Comparison of ENCODE assay signal across 18 cellular contexts in genomic region chr15:39095218-39095879, GRCh38.
DNase-seq lines count a peak whose midpoint lies in the region; ATAC-seq and TF ChIP-seq lines count a peak whose summit lies in the region.
"Had no signal": no experiment of that assay in that cellular context is flagged by ENCODE, and none has a peak within 500 bp of the region (broad histone marks: within the 10 kb centered on the region; RNA-seq: fewer than 3 reads in every experiment).

No MANE protein-coding gene starts in this region.

- TF ChIP-seq CTCF in endodermal cell (conservative IDR thresholded peaks at IDR 0.05) (no peak), mesothelial cell of epicardium (IDR thresholded peaks at IDR 0.05; ENCODE audit: unreplicated experiment) (no peak)

- DNase-seq in NCI-H146 (lab: John Stamatoyannopoulos, UW) = peak; percentile 0
- DNase-seq in NCI-H146 treated with DMSO at 0.1 percent for 48 hours (lab: John Stamatoyannopoulos, UW; ENCODE audit: unreplicated experiment) = no peak
- peak; percentile 65 for DNase-seq in endodermal cell
- no peak for DNase-seq in mesothelial cell of epicardium (ENCODE audit: low spot score in 2 of 2, unreplicated experiment in 2 of 2)
- no peak for DNase-seq in caudate nucleus (lab: John Stamatoyannopoulos, UW)
- DNase-seq: 8988T; activated CD8-positive, alpha-beta memory T cell treated with anti-CD3 and anti-CD28 coated beads for 24 hours; C1 segment of cervical spinal cord; DMS79; glutamatergic neuron; stimulated activated CD4-positive, alpha-beta T cell treated with anti-CD3 and anti-CD28 coated beads, Interleukin-2, amount 100 ng/mL, for 24 hours; T-cell had no signal

- H3K4me3 ChIP-seq in endodermal cell (ENCODE audit: low read length) = no peak overlapping the region
- H3K4me3 ChIP-seq in stomach smooth muscle (ENCODE audit: low read length in 2 of 2) = no peak overlapping the region
- H3K4me3 ChIP-seq: thoracic aorta had no signal

- H3K4me1 ChIP-seq in endodermal cell (ENCODE audit: control insufficient read depth, insufficient read depth, low read length) (peaks cover 12% of the 10 kb centered on the region), stomach smooth muscle (ENCODE audit: control insufficient read depth, insufficient read depth, low read length) (peaks cover 11% of the 10 kb centered on the region)

- no peaks in the 10 kb centered on the region for H3K36me3 Mint-ChIP-seq in endodermal cell (ENCODE audit: low read depth)
- H3K36me3 Mint-ChIP-seq in mesothelial cell of epicardium = no peaks in the 10 kb centered on the region
- H3K36me3 Mint-ChIP-seq: T-cell had no signal

- H3K27me3 ChIP-seq in endodermal cell (ENCODE audit: control insufficient read depth, insufficient read depth, low read length, poor library complexity, severe bottlenecking) (no peaks in the 10 kb centered on the region), stomach smooth muscle (ENCODE audit: control insufficient read depth in 1 of 2, insufficient read depth in 2 of 2, low read length in 2 of 2) (no peaks in the 10 kb centered on the region)

- H3K4me3 Mint-ChIP-seq in endodermal cell (peak overlapping the region; percentile 16), mesothelial cell of epicardium (no peak overlapping the region)
- H3K4me3 Mint-ChIP-seq: activated T-helper 17 cell treated with anti-CD3 and anti-CD28 coated beads, Interleukin-2, amount 50 U/mL, for 72 hours; T-cell had no signal

- ATAC-seq in GM21825 (IDR thresholded peaks at IDR 0.05; ENCODE audit: unreplicated experiment) = no peak
- no peak for ATAC-seq in HG03439 (IDR thresholded peaks at IDR 0.05; ENCODE audit: unreplicated experiment)
- ATAC-seq: activated T-helper 17 cell treated with anti-CD3 and anti-CD28 coated beads, Interleukin-2, amount 50 U/mL, for 72 hours; T-cell had no signal

- H3K27ac Mint-ChIP-seq in endodermal cell (peak overlapping the region; percentile 87), mesothelial cell of epicardium (peak overlapping the region; percentile 90)
- H3K27ac Mint-ChIP-seq: activated T-helper 17 cell treated with anti-CD3 and anti-CD28 coated beads, Interleukin-2, amount 50 U/mL, for 72 hours; T-cell had no signal

- 58 to 62% methylated on average over 5 to 8 of the region's 8 CpGs for WGBS in endodermal cell (ENCODE audit: insufficient coverage in 1 of 2, insufficient read length in 1 of 2), 2 experiments

- H3K4me1 Mint-ChIP-seq in endodermal cell (peaks cover 27% of the 10 kb centered on the region), mesothelial cell of epicardium (peaks cover 39% of the 10 kb centered on the region)
- H3K4me1 Mint-ChIP-seq: activated T-helper 17 cell treated with anti-CD3 and anti-CD28 coated beads, Interleukin-2, amount 50 U/mL, for 72 hours; T-cell had no signal

- H3K36me3 ChIP-seq in endodermal cell (ENCODE audit: control insufficient read depth, insufficient read depth, low read length) = no peaks in the 10 kb centered on the region
- no peaks in the 10 kb centered on the region for H3K36me3 ChIP-seq in stomach smooth muscle (ENCODE audit: control insufficient read depth in 2 of 2, insufficient read depth in 2 of 2, low read length in 2 of 2)
- H3K36me3 ChIP-seq: thoracic aorta had no signal

- H3K27ac ChIP-seq in endodermal cell (ENCODE audit: low read depth, low read length) (no peak overlapping the region), stomach smooth muscle (ENCODE audit: low read length) (peak overlapping the region; percentile 42), caudate nucleus (ENCODE audit: low read depth, low read length) (no peak overlapping the region)
- H3K27ac ChIP-seq: RWPE1, thoracic aorta had no signal

- H3K27me3 Mint-ChIP-seq in endodermal cell (ENCODE audit: insufficient read depth) (peaks cover 4% of the 10 kb centered on the region), mesothelial cell of epicardium (ENCODE audit: low read depth) (no peaks in the 10 kb centered on the region)

- no peak overlapping the region for H3K9ac ChIP-seq in endodermal cell (ENCODE audit: extremely low read depth, low read length, poor library complexity, severe bottlenecking)
- no peak overlapping the region for H3K9ac ChIP-seq in stomach smooth muscle (ENCODE audit: low read length in 2 of 2)

- H3K9me3 Mint-ChIP-seq in endodermal cell (no peaks in the 10 kb centered on the region), mesothelial cell of epicardium (peaks cover 3% of the 10 kb centered on the region)
- H3K9me3 Mint-ChIP-seq: activated T-helper 17 cell treated with anti-CD3 and anti-CD28 coated beads, Interleukin-2, amount 50 U/mL, for 72 hours; T-cell had no signal

- no peaks in the 10 kb centered on the region for H3K9me3 ChIP-seq in endodermal cell (ENCODE audit: control insufficient read depth, low read length)
- H3K9me3 ChIP-seq in stomach smooth muscle (ENCODE audit: control insufficient read depth in 2 of 2, low read length in 2 of 2) = no peaks in the 10 kb centered on the region
- H3K9me3 ChIP-seq: thoracic aorta had no signal

Comparison
In these comparisons a context has a peak if more than half of its experiments do, and no peak if none do; other contexts are left out.
1. DNase-seq: peak in NCI-H146 (single experiment) and endodermal cell (single experiment); none in NCI-H146 treated with DMSO at 0.1 percent for 48 hours (single experiment), mesothelial cell of epicardium (0 of 2) and caudate nucleus (0 of 61).